ENCODE assay signal across 17 cellular contexts in the genomic region with DNA sequence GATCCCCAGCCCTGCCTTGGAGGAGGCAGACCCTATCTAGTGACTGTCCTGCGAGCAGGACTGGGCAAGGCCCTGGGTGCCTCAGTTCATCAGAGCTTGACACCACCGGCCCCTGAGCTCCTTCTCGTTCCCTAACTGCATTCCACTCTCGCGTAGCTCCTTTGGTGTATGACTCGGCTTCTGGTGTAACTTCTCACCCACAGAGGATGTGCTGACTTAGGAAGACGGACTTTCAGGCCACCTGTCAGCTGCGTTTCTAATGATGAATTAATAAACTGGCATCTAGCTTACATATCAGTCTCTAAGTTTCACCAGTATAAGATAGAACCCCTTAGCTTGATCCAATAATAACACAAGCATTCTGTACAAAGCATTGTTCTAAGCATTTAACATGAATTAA. TPM values are rescaled to one million over a fixed set of nuclear protein-coding genes. Genes with fewer than 3 reads are reported as not detected.
A peak's percentile ranks its signal among the peaks of the same experiment; 100 is the strongest.
DNase-seq lines count a peak whose midpoint lies in the region.
"Had no signal": no experiment of that assay in that cellular context is flagged by ENCODE, and none has a peak within 500 bp of the region (broad histone marks: within the 10 kb centered on the region; RNA-seq: fewer than 3 reads in every experiment).

No MANE protein-coding gene starts in this region.

- H3K4me3 Mint-ChIP-seq in activated CD4-positive, alpha-beta T cell treated with anti-CD3 and anti-CD28 coated beads, Interleukin-2, amount 10 ng/mL, durations not matched to agents 24 days and 14 days: no peak overlapping the region
- H3K4me3 Mint-ChIP-seq: CD4-positive, alpha-beta T cell; CD8-positive, alpha-beta memory T cell had no signal

- H3K27me3 Mint-ChIP-seq in activated CD4-positive, alpha-beta T cell treated with anti-CD3 and anti-CD28 coated beads, Interleukin-2, amount 10 ng/mL, durations not matched to agents 24 days and 14 days: peaks cover 11% of the 10 kb centered on the region

- no peaks in the 10 kb centered on the region for H3K36me3 Mint-ChIP-seq in activated CD4-positive, alpha-beta T cell treated with anti-CD3 and anti-CD28 coated beads, Interleukin-2, amount 10 ng/mL, durations not matched to agents 24 days and 14 days (ENCODE audit: low read depth)
- H3K36me3 Mint-ChIP-seq: CD14-positive monocyte; CD8-positive, alpha-beta memory T cell had no signal

- no peaks in the 10 kb centered on the region for H3K9me3 Mint-ChIP-seq in activated CD4-positive, alpha-beta T cell treated with anti-CD3 and anti-CD28 coated beads, Interleukin-2, amount 10 ng/mL, durations not matched to agents 24 days and 14 days
- H3K9me3 Mint-ChIP-seq: CD4-positive, alpha-beta T cell; CD8-positive, alpha-beta memory T cell had no signal

- no peak overlapping the region for H3K27ac Mint-ChIP-seq in activated CD4-positive, alpha-beta T cell treated with anti-CD3 and anti-CD28 coated beads, Interleukin-2, amount 10 ng/mL, durations not matched to agents 24 days and 14 days
- H3K27ac Mint-ChIP-seq: CD14-positive monocyte; CD4-positive, alpha-beta T cell had no signal

- intact Hi-C loops in activated CD4-positive, alpha-beta T cell treated with anti-CD3 and anti-CD28 coated beads, Interleukin-2, amount 10 ng/mL, durations not matched to agents 24 days and 14 days (cut with micrococcal nuclease): no loop called here

- H3K4me1 Mint-ChIP-seq in activated CD4-positive, alpha-beta T cell treated with anti-CD3 and anti-CD28 coated beads, Interleukin-2, amount 10 ng/mL, durations not matched to agents 24 days and 14 days: no peaks in the 10 kb centered on the region
- H3K4me1 Mint-ChIP-seq: CD14-positive monocyte; CD8-positive, alpha-beta memory T cell had no signal

- DNase-seq in LHCN-M2 (ENCODE audit: low read depth) (peak; percentile 25), amniotic epithelial cell (ENCODE audit: low read depth) (peak; percentile 40), myocyte (ENCODE audit: low read depth) (peak; percentile 40), DMS79 treated with DMSO at 0.1 percent for 48 hours (lab: John Stamatoyannopoulos, UW) (no peak), NCI-H146 treated with DMSO at 0.1 percent for 48 hours (lab: John Stamatoyannopoulos, UW; ENCODE audit: unreplicated experiment) (no peak)
- DNase-seq in activated CD4-positive, alpha-beta T cell treated with anti-CD3 and anti-CD28 coated beads, Interleukin-2, amount 10 ng/mL, durations not matched to agents 24 days and 14 days: no peak
- DNase-seq: 8988T; ACHN; AML-193; BE2C; Calu3; CD4-positive, alpha-beta T cell; CD8-positive, alpha-beta memory T cell; DMS53; DND-41; GOT3 had no signal

RNA-seq across cellular contexts. Expression of a gene that starts 17.5 kb away (rescaled TPM):
- total RNA-seq in LHCN-M2 (2014; rRNA removed) (34.8 and 45.4 TPM in 2 replicates), myocyte (50.1 and 52.8 TPM in 2 replicates)
- 40.7 TPM for polyA plus RNA-seq in LHCN-M2 (2012)
- polyA plus RNA-seq in myocyte (2012): 63.7 TPM
- 66.9 and 67.6 TPM in 2 replicates for total RNA-seq in activated CD4-positive, alpha-beta T cell treated with anti-CD3 and anti-CD28 coated beads, Interleukin-2, amount 10 ng/mL, durations not matched to agents 24 days and 14 days

RNA-seq across cellular contexts. Expression of a gene that starts 25.9 kb away (rescaled TPM):
- total RNA-seq in LHCN-M2 (2014; rRNA removed) (not detected in 2 replicates), myocyte (not detected in 2 replicates)
- polyA plus RNA-seq in LHCN-M2 (2012): not detected
- 0.35 TPM for polyA plus RNA-seq in myocyte (2012)
- not detected in 2 replicates for total RNA-seq in activated CD4-positive, alpha-beta T cell treated with anti-CD3 and anti-CD28 coated beads, Interleukin-2, amount 10 ng/mL, durations not matched to agents 24 days and 14 days
- total RNA-seq: CD4-positive, alpha-beta T cell had no signal
- polyA plus RNA-seq: CD8-positive, alpha-beta memory T cell had no signal

RNA-seq across cellular contexts. Expression of a gene that starts 28.9 kb away (rescaled TPM):
- total RNA-seq in LHCN-M2 (2014; rRNA removed) (569 and 621 TPM in 2 replicates), myocyte (329 and 375 TPM in 2 replicates)
- polyA plus RNA-seq in LHCN-M2 (2012): 919 TPM
- 729 TPM for polyA plus RNA-seq in myocyte (2012)
- total RNA-seq in activated CD4-positive, alpha-beta T cell treated with anti-CD3 and anti-CD28 coated beads, Interleukin-2, amount 10 ng/mL, durations not matched to agents 24 days and 14 days: 241 and 242 TPM in 2 replicates

RNA-seq across cellular contexts. Expression of a gene that starts 45.2 kb away (rescaled TPM):
- 71.4 and 77.7 TPM in 2 replicates for total RNA-seq in LHCN-M2 (2014; rRNA removed)
- polyA plus RNA-seq in LHCN-M2 (2012): 34.2 TPM
- 55.0 and 77.6 TPM in 2 replicates for total RNA-seq in myocyte
- 46.5 TPM for polyA plus RNA-seq in myocyte (2012)
- total RNA-seq in activated CD4-positive, alpha-beta T cell treated with anti-CD3 and anti-CD28 coated beads, Interleukin-2, amount 10 ng/mL, durations not matched to agents 24 days and 14 days: 82.5 and 85.3 TPM in 2 replicates

RNA-seq across cellular contexts. Expression of a gene that starts 45.9 kb away (rescaled TPM):
- total RNA-seq in LHCN-M2 (2014; rRNA removed) (2.9 and 5.2 TPM in 2 replicates), myocyte (2.8 and 3.6 TPM in 2 replicates)
- 3.9 TPM for polyA plus RNA-seq in LHCN-M2 (2012)
- polyA plus RNA-seq in myocyte (2012): 7.5 TPM
- 14.3 and 15.9 TPM in 2 replicates for total RNA-seq in activated CD4-positive, alpha-beta T cell treated with anti-CD3 and anti-CD28 coated beads, Interleukin-2, amount 10 ng/mL, durations not matched to agents 24 days and 14 days
- total RNA-seq: CD4-positive, alpha-beta T cell had no signal

Comparison
In these comparisons a context has a peak if more than half of its experiments do, and no peak if none do; other contexts are left out.
1. DNase-seq: peak in LHCN-M2 (single experiment), amniotic epithelial cell (single experiment) and myocyte (single experiment); none in activated CD4-positive, alpha-beta T cell treated with anti-CD3 and anti-CD28 coated beads, Interleukin-2, amount 10 ng/mL, durations not matched to agents 24 days and 14 days (single experiment), DMS79 treated with DMSO at 0.1 percent for 48 hours (single experiment) and NCI-H146 treated with DMSO at 0.1 percent for 48 hours (single experiment).